10 cellular contexts compared by ENCODE assay signal in the genomic region with DNA sequence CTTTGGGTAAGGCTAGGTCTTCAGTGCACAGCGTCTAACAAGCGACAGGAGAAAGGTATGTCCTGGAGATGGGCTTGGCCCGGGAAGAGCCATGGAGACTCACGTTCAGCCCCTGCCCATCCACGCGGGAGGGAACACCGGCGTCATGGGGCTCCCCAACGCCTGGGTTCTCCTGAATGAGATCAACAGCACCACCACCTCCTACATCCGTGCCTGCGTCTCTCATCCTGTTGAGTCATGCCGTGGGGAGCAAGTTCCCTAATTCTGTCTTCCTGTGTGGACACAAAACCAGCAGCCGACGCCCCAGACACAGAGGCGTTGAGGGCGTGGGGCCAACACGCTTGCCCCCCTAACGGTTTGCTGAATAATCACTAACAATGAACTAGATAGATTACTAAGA. TPM values are rescaled to one million over a fixed set of nuclear protein-coding genes. Genes with fewer than 3 reads are reported as not detected.
DNase-seq lines count a peak whose midpoint lies in the region; ATAC-seq lines count a peak whose summit lies in the region.
"Had no signal": no experiment of that assay in that cellular context is flagged by ENCODE, and none has a peak within 500 bp of the region (broad histone marks: within the 10 kb centered on the region; RNA-seq: fewer than 3 reads in every experiment).

No MANE protein-coding gene starts in this region.

- DNase-seq in CMK (ENCODE audit: low read depth) (peak; percentile 68), SKM-1 (lab: John Stamatoyannopoulos, UW; ENCODE audit: unreplicated experiment) (peak; percentile 89), putamen (ENCODE audit: low spot score) (peak; percentile 32), foreskin melanocyte (no peak), NCI-H748 treated with DMSO at 0.1 percent for 48 hours (lab: John Stamatoyannopoulos, UW) (no peak)
- DNase-seq: DMS79 treated with DMSO at 0.1 percent for 48 hours, NCI-H1105 treated with DMSO at 0.1 percent for 48 hours had no signal

- peak; percentile 44 for ATAC-seq in esophagus mucosa
- no peak for ATAC-seq in HG03439 (IDR thresholded peaks at IDR 0.05; ENCODE audit: unreplicated experiment)
- ATAC-seq in HG03280 (IDR thresholded peaks at IDR 0.05; ENCODE audit: unreplicated experiment) = no peak

RNA-seq across cellular contexts. Expression of gene IL3RA, which starts 20.1 kb away (rescaled TPM):
- 1.2 TPM for total RNA-seq in esophagus mucosa

RNA-seq across cellular contexts. Expression of gene CSF2RA, which starts 47.9 kb away (rescaled TPM):
- 3.3 TPM for total RNA-seq in esophagus mucosa

Comparison
In these comparisons a context has a peak if more than half of its experiments do, and no peak if none do; other contexts are left out.
1. DNase-seq: peak in CMK (single experiment), SKM-1 (single experiment) and putamen (single experiment); none in foreskin melanocyte (single experiment) and NCI-H748 treated with DMSO at 0.1 percent for 48 hours (single experiment).